Comparison of ENCODE assay signal across 22 cellular contexts in the genomic region with DNA sequence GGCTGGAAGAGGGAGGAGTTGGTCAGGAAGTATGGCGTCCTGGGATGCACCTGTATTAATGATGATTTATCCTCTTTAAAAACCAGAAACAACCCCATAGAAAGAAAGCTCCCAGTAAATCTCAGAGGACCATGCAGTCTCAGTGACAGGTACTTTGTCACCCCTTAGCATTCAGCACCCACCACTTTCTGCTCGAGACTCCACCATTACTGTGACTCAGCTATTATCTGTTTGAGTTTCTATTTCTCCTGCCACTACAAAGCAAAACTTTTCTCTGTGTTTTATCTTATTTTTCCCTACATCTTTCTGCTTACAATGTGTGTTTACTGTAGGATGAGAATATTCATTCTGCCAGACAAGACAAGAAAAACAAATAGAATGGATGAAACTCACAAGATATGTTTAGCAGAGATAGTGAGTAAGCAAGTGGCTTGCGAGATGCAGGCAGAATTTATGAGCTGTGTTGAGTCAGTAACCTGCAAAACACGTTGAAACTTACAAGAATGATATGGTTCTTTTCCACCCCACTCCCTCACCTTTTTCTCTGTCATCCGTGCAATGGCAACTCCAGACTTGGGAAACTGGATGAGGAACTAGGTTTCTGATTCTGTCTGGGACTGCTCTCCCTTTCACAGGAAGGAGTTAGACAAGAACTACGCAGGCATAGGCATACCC.
DNase-seq lines count a peak whose midpoint lies in the region; ATAC-seq and TF ChIP-seq lines count a peak whose summit lies in the region.
"Had no signal": no experiment of that assay in that cellular context is flagged by ENCODE, and none has a peak within 500 bp of the region (broad histone marks: within the 10 kb centered on the region; RNA-seq: fewer than 3 reads in every experiment).

No MANE protein-coding gene starts in this region.

- no peak for DNase-seq in activated CD8-positive, alpha-beta memory T cell treated with anti-CD3 and anti-CD28 coated beads, Interleukin-2, amount 10 ng/mL, durations not matched to agents 7 days and 5 days
- no peak for DNase-seq in activated CD8-positive, alpha-beta memory T cell treated with anti-CD3 and anti-CD28 coated beads, Interleukin-2, amount 50 U/mL, for 48 hours
- DNase-seq in RWPE2 (ENCODE audit: low spot score): no peak
- peak; percentile 12 to 20 for DNase-seq in trophoblast cell
- no peak for DNase-seq in middle frontal gyrus (ENCODE audit: extremely low spot score, low spot score)
- DNase-seq in GF-D8 (lab: John Stamatoyannopoulos, UW): no peak
- no peak for DNase-seq in GM20000 (ENCODE audit: low spot score)
- DNase-seq: activated CD4-positive, alpha-beta T cell treated with anti-CD3 and anti-CD28 coated beads, Interleukin-2, amount 50 U/mL, for 48 hours; activated naive CD8-positive, alpha-beta T cell treated with anti-CD3 and anti-CD28 coated beads for 36 hours; body of pancreas; DMS153; heart left ventricle; naive B cell; NCI-H1694 treated with DMSO at 0.1 percent for 48 hours; right cardiac atrium; Right ventricle myocardium superior; stimulated activated CD4-positive, alpha-beta T cell treated with anti-CD3 and anti-CD28 coated beads, Interleukin-12 subunit alpha, Interleukin-12 subunit beta, amount 100 ng/mL, for 4 hours; substantia nigra; SW 1271 had no signal

- no peak overlapping the region for H2BK5ac ChIP-seq in trophoblast cell (ENCODE audit: low read depth, low read length, poor library complexity)

- H3K4me1 Mint-ChIP-seq in activated CD8-positive, alpha-beta memory T cell treated with anti-CD3 and anti-CD28 coated beads, Interleukin-2, amount 10 ng/mL, durations not matched to agents 7 days and 5 days: peaks cover 43% of the 10 kb centered on the region
- H3K4me1 Mint-ChIP-seq: endodermal cell, naive B cell had no signal

- no peaks in the 10 kb centered on the region for H3K79me2 ChIP-seq in trophoblast cell (ENCODE audit: control insufficient read depth, insufficient read depth, low read length, poor library complexity)

- no peak overlapping the region for H3K27ac ChIP-seq in RWPE2 (ENCODE audit: poor library complexity, severe bottlenecking)
- no peak overlapping the region for H3K27ac ChIP-seq in trophoblast cell (ENCODE audit: low read depth, low read length)
- H3K27ac ChIP-seq: BLaER1 treated with 17β-estradiol and CSF1 and Interleukin-3, amounts not matched to agents 10 nM and 100 nM; body of pancreas; heart left ventricle had no signal

- H3K36me3 ChIP-seq in RWPE2 (ENCODE audit: low read depth): no peaks in the 10 kb centered on the region
- H3K36me3 ChIP-seq in trophoblast cell (ENCODE audit: control insufficient read depth in 1 of 2, insufficient read depth in 2 of 2, low read length in 2 of 2): no peaks in the 10 kb centered on the region

- H3K27me3 ChIP-seq in RWPE2 (ENCODE audit: insufficient read depth, poor library complexity, severe bottlenecking): no peaks in the 10 kb centered on the region
- no peaks in the 10 kb centered on the region for H3K27me3 ChIP-seq in trophoblast cell (ENCODE audit: insufficient read depth, low read length)
- H3K27me3 ChIP-seq: BLaER1 treated with 17β-estradiol and CSF1 and Interleukin-3, amounts not matched to agents 10 nM and 100 nM; body of pancreas had no signal

- no peak overlapping the region for H4K12ac ChIP-seq in trophoblast cell (ENCODE audit: low read depth, low read length)

- no peaks in the 10 kb centered on the region for H3K27me3 Mint-ChIP-seq in activated CD8-positive, alpha-beta memory T cell treated with anti-CD3 and anti-CD28 coated beads, Interleukin-2, amount 10 ng/mL, durations not matched to agents 7 days and 5 days
- H3K27me3 Mint-ChIP-seq: activated naive CD8-positive, alpha-beta T cell treated with anti-CD3 and anti-CD28 coated beads for 36 hours; naive B cell had no signal

- CTCF ChIA-PET in activated CD8-positive, alpha-beta memory T cell treated with anti-CD3 and anti-CD28 coated beads, Interleukin-2, amount 10 ng/mL, durations not matched to agents 7 days and 5 days (lab: Charles Lee): interaction anchor here (1.6 kb wide), 2 partner anchors 14 to 110 kb away, joined by 3 to 4 read pairs; no protein-coding TSS in a partner anchor

- H3K9me3 ChIP-seq in RWPE2 (ENCODE audit: severe bottlenecking): no peaks in the 10 kb centered on the region
- H3K9me3 ChIP-seq in trophoblast cell (ENCODE audit: insufficient read depth, low read depth, low read length): no peaks in the 10 kb centered on the region
- H3K9me3 ChIP-seq: body of pancreas, heart left ventricle had no signal

- H3K18ac ChIP-seq in trophoblast cell (ENCODE audit: low read length): no peak overlapping the region

- H3K27ac Mint-ChIP-seq in activated CD8-positive, alpha-beta memory T cell treated with anti-CD3 and anti-CD28 coated beads, Interleukin-2, amount 10 ng/mL, durations not matched to agents 7 days and 5 days: peak overlapping the region; percentile 38
- H3K27ac Mint-ChIP-seq: activated naive CD8-positive, alpha-beta T cell treated with anti-CD3 and anti-CD28 coated beads for 36 hours; endodermal cell; naive B cell had no signal

- no peak overlapping the region for H2BK120ac ChIP-seq in trophoblast cell (ENCODE audit: insufficient read depth, low read length, poor library complexity)

- H3K79me1 ChIP-seq in trophoblast cell (ENCODE audit: low read length): no peaks in the 10 kb centered on the region

- no peak for ATAC-seq in activated CD8-positive, alpha-beta memory T cell treated with anti-CD3 and anti-CD28 coated beads, Interleukin-2, amount 10 ng/mL, durations not matched to agents 7 days and 5 days
- ATAC-seq in RWPE2 (ENCODE audit: low read depth) (peak; percentile 29; the same call in 1 of the 3 replicates), esophagus mucosa (peak; percentile 77)
- ATAC-seq: body of pancreas, heart left ventricle, right cardiac atrium had no signal

- peaks cover 25% of the 10 kb centered on the region for H3K36me3 Mint-ChIP-seq in activated CD8-positive, alpha-beta memory T cell treated with anti-CD3 and anti-CD28 coated beads, Interleukin-2, amount 10 ng/mL, durations not matched to agents 7 days and 5 days
- H3K36me3 Mint-ChIP-seq: naive B cell had no signal

- no peak overlapping the region for H3K4me2 ChIP-seq in trophoblast cell (ENCODE audit: low read length)
- H3K4me2 ChIP-seq: BLaER1 treated with 17β-estradiol and CSF1 and Interleukin-3, amounts not matched to agents 10 nM and 100 nM had no signal

- no peak overlapping the region for H4K8ac ChIP-seq in trophoblast cell (ENCODE audit: low read depth, low read length)

- H2AK5ac ChIP-seq in trophoblast cell (ENCODE audit: low read length): no peak overlapping the region

- H2AFZ ChIP-seq in trophoblast cell (ENCODE audit: insufficient read depth, low read length, poor library complexity): no peak overlapping the region

- no peak overlapping the region for H3K14ac ChIP-seq in trophoblast cell (ENCODE audit: low read length)

- H3K4me1 ChIP-seq in RWPE2 (ENCODE audit: insufficient read depth, poor library complexity, severe bottlenecking): peaks cover 4% of the 10 kb centered on the region
- H3K4me1 ChIP-seq in trophoblast cell (ENCODE audit: control insufficient read depth in 1 of 2, insufficient read depth in 2 of 2, low read length in 2 of 2): no peaks in the 10 kb centered on the region
- H3K4me1 ChIP-seq: heart left ventricle had no signal

- WGBS in trophoblast cell (ENCODE audit: extremely low coverage, insufficient coverage, insufficient read length): no CpG with 5 or more reads among the region's 6 CpGs

- no peak overlapping the region for H2BK12ac ChIP-seq in trophoblast cell (ENCODE audit: low read length)

- H3K4me3 ChIP-seq in RWPE2 (ENCODE audit: severe bottlenecking) (no peak overlapping the region), trophoblast cell (ENCODE audit: low read depth, low read length) (no peak overlapping the region)
- H3K4me3 ChIP-seq: BLaER1 treated with 17β-estradiol and CSF1 and Interleukin-3, amounts not matched to agents 10 nM and 100 nM; body of pancreas; heart left ventricle had no signal

- H3K9ac ChIP-seq in trophoblast cell (ENCODE audit: low read length): no peak overlapping the region
- H3K9ac ChIP-seq: BLaER1 treated with 17β-estradiol and CSF1 and Interleukin-3, amounts not matched to agents 10 nM and 100 nM had no signal

- H3K9me3 Mint-ChIP-seq in activated CD8-positive, alpha-beta memory T cell treated with anti-CD3 and anti-CD28 coated beads, Interleukin-2, amount 10 ng/mL, durations not matched to agents 7 days and 5 days (ENCODE audit: low read depth): no peaks in the 10 kb centered on the region
- H3K9me3 Mint-ChIP-seq: activated naive CD8-positive, alpha-beta T cell treated with anti-CD3 and anti-CD28 coated beads for 36 hours; endodermal cell had no signal

- no peak overlapping the region for H3K4me3 Mint-ChIP-seq in activated CD8-positive, alpha-beta memory T cell treated with anti-CD3 and anti-CD28 coated beads, Interleukin-2, amount 10 ng/mL, durations not matched to agents 7 days and 5 days
- H3K4me3 Mint-ChIP-seq: activated naive CD8-positive, alpha-beta T cell treated with anti-CD3 and anti-CD28 coated beads for 36 hours; endodermal cell; naive B cell had no signal

- H3K23ac ChIP-seq in trophoblast cell (ENCODE audit: low read length): no peak overlapping the region

- no peak overlapping the region for H4K91ac ChIP-seq in trophoblast cell (ENCODE audit: low read depth, low read length)

- TF ChIP-seq CTCF in RWPE2 (IDR thresholded peaks at IDR 0.05; ENCODE audit: poor library complexity, severe bottlenecking): no peak
- no peak for TF ChIP-seq CTCF in GM20000 (IDR thresholded peaks at IDR 0.05; ENCODE audit: extremely low read depth, missing control alignments)

- H3K4ac ChIP-seq in trophoblast cell (ENCODE audit: low read depth, low read length): no peak overlapping the region

Comparison
In these comparisons a context has a peak if more than half of its experiments do, and no peak if none do; other contexts are left out.
1. DNase-seq: peak in trophoblast cell (2 of 2); none in activated CD8-positive, alpha-beta memory T cell treated with anti-CD3 and anti-CD28 coated beads, Interleukin-2, amount 10 ng/mL, durations not matched to agents 7 days and 5 days (single experiment), activated CD8-positive, alpha-beta memory T cell treated with anti-CD3 and anti-CD28 coated beads, Interleukin-2, amount 50 U/mL, for 48 hours (single experiment), RWPE2 (single experiment), middle frontal gyrus (single experiment), GF-D8 (single experiment) and GM20000 (single experiment).